ENCODE assay signal across 8 cellular contexts in genomic region chr2:42663828-42664227, GRCh38.
A peak's percentile ranks its signal among the peaks of the same experiment; 100 is the strongest.
DNase-seq lines count a peak whose midpoint lies in the region; ATAC-seq and TF ChIP-seq lines count a peak whose summit lies in the region.

No MANE protein-coding gene starts in this region.

- H3K27ac ChIP-seq in VCaP (peak overlapping the region; percentile 46), uterus (no peak overlapping the region)
- H3K27ac ChIP-seq in CD4-positive, alpha-beta memory T cell (ENCODE audit: low read depth, low read length) = no peak overlapping the region

- TF ChIP-seq POLR2A in uterus (IDR thresholded peaks at IDR 0.05) = no peak

- ATAC-seq in GM19397 (IDR thresholded peaks at IDR 0.05; ENCODE audit: unreplicated experiment) (peak; percentile 46), HG03342 (IDR thresholded peaks at IDR 0.05; ENCODE audit: unreplicated experiment) (peak; percentile 47)

- H3K4me1 Mint-ChIP-seq in CD14-positive monocyte = peaks cover 25% of the 10 kb centered on the region
- H3K4me1 Mint-ChIP-seq in glutamatergic neuron (ENCODE audit: low read depth, unreplicated experiment) = no peaks in the 10 kb centered on the region
- H3K4me1 Mint-ChIP-seq in CD4-positive, alpha-beta memory T cell = peaks cover 0 to 4% (median 1%) of the 10 kb centered on the region in 4 donors

- in situ Hi-C loops in ACHN (cut with HindIII; ENCODE audit: low pct_ligation_motif_present, low pct_unique_long_range_greater_than_20kb, low sequenced_read_pairs) = loop anchor here (10.0 kb wide), 1 partner anchor 169 kb away; the partner anchor contains the start of gene KCNG3

- H3K9me3 ChIP-seq in uterus = no peaks in the 10 kb centered on the region
- no peaks in the 10 kb centered on the region for H3K9me3 ChIP-seq in CD4-positive, alpha-beta memory T cell (ENCODE audit: control insufficient read depth in 1 of 2, low read length in 2 of 2)

- no peaks in the 10 kb centered on the region for H3K27me3 ChIP-seq in uterus
- H3K27me3 ChIP-seq in CD4-positive, alpha-beta memory T cell (ENCODE audit: insufficient read depth, low read length) = no peaks in the 10 kb centered on the region

- intact Hi-C loops in CD14-positive monocyte (cut with micrococcal nuclease) = loop anchor here in 1 of 2 donors (5.0 kb wide), 1 partner anchor 152 kb away; no protein-coding TSS in a partner anchor
- intact Hi-C loops in uterus (cut with DNase I; ENCODE audit: low total_unique reads) = no loop called here
- intact Hi-C loops in CD4-positive, alpha-beta memory T cell (cut with micrococcal nuclease) = loop anchor here (1.0 to 5.0 kb wide), 6 partner anchors 151 to 822 kb away; partner anchors contain the start of gene COX7A2L

- DNase-seq in CD14-positive monocyte (ENCODE audit: low spot score) = no peak
- DNase-seq in ACHN = no peak
- no peak for DNase-seq in glutamatergic neuron
- DNase-seq in uterus = no peak
- no peak for DNase-seq in CD4-positive, alpha-beta memory T cell

- H3K9me3 Mint-ChIP-seq in CD14-positive monocyte (peaks cover 0 to 1% (median 0%) of the 10 kb centered on the region in 7 donors), glutamatergic neuron (ENCODE audit: unreplicated experiment) (no peaks in the 10 kb centered on the region)
- no peaks in the 10 kb centered on the region for H3K9me3 Mint-ChIP-seq in CD4-positive, alpha-beta memory T cell

- H3K36me3 ChIP-seq in uterus = no peaks in the 10 kb centered on the region
- H3K36me3 ChIP-seq in CD4-positive, alpha-beta memory T cell (ENCODE audit: insufficient read depth, low read length) = no peaks in the 10 kb centered on the region

- no peaks in the 10 kb centered on the region for H3K27me3 Mint-ChIP-seq in CD14-positive monocyte (ENCODE audit: low read depth in 3 of 3)
- peaks cover 1% of the 10 kb centered on the region for H3K27me3 Mint-ChIP-seq in glutamatergic neuron (ENCODE audit: unreplicated experiment)
- no peaks in the 10 kb centered on the region for H3K27me3 Mint-ChIP-seq in CD4-positive, alpha-beta memory T cell

- H3K27ac Mint-ChIP-seq in CD14-positive monocyte (peak overlapping the region in 6 of 7 donors; percentile 23 to 81 (median 62)), glutamatergic neuron (ENCODE audit: unreplicated experiment) (no peak overlapping the region)
- no peak overlapping the region for H3K27ac Mint-ChIP-seq in CD4-positive, alpha-beta memory T cell

- H3K4me3 ChIP-seq in uterus = no peak overlapping the region
- H3K4me3 ChIP-seq in CD4-positive, alpha-beta memory T cell (ENCODE audit: low read length in 2 of 2) = no peak overlapping the region

- TF ChIP-seq CTCF in CD14-positive monocyte (IDR thresholded peaks at IDR 0.05) = no peak
- TF ChIP-seq CTCF in VCaP (conservative IDR thresholded peaks at IDR 0.05) = no peak
- no peak for TF ChIP-seq CTCF in glutamatergic neuron (IDR thresholded peaks at IDR 0.05; ENCODE audit: partially characterized antibody, unreplicated experiment)
- TF ChIP-seq CTCF in uterus (IDR thresholded peaks at IDR 0.05) = no peak

- H3K4me1 ChIP-seq in uterus = no peaks in the 10 kb centered on the region
- H3K4me1 ChIP-seq in CD4-positive, alpha-beta memory T cell (ENCODE audit: insufficient read depth, low read length) = no peaks in the 10 kb centered on the region

- POLR2A ChIA-PET in CD4-positive, alpha-beta memory T cell (lab: Charles Lee; ENCODE audit: partially characterized antibody) = interaction anchor here (0.6 to 1.4 kb wide), 2 partner anchors 259 to 302 kb away, joined by 3 to 4 read pairs; no protein-coding TSS in a partner anchor

- CTCF ChIA-PET in CD4-positive, alpha-beta memory T cell (lab: Charles Lee; ENCODE audit: partially characterized antibody) = interaction anchor here (0.7 to 3.8 kb wide), 15 partner anchors 8 to 794 kb away, joined by 3 to 38 read pairs (median 4); partner anchors contain the start of gene KCNG3

- peak overlapping the region in 1 of 2 donors; percentile 57 for H3K4me3 Mint-ChIP-seq in CD14-positive monocyte
- no peak overlapping the region for H3K4me3 Mint-ChIP-seq in glutamatergic neuron (ENCODE audit: unreplicated experiment)
- no peak overlapping the region for H3K4me3 Mint-ChIP-seq in CD4-positive, alpha-beta memory T cell

- H3K36me3 Mint-ChIP-seq in CD14-positive monocyte (peaks cover 4 to 6% of the 10 kb centered on the region in 2 donors), glutamatergic neuron (ENCODE audit: unreplicated experiment) (no peaks in the 10 kb centered on the region)
- peaks cover 4 to 11% of the 10 kb centered on the region in 2 donors for H3K36me3 Mint-ChIP-seq in CD4-positive, alpha-beta memory T cell

Comparison
In these comparisons a context has a peak if more than half of its experiments do, and no peak if none do; other contexts are left out.
1. H3K27ac Mint-ChIP-seq: peak in CD14-positive monocyte (6 of 7); none in glutamatergic neuron (single experiment) and CD4-positive, alpha-beta memory T cell (0 of 7).